ENCODE assay signal across 22 cellular contexts in the genomic region with DNA sequence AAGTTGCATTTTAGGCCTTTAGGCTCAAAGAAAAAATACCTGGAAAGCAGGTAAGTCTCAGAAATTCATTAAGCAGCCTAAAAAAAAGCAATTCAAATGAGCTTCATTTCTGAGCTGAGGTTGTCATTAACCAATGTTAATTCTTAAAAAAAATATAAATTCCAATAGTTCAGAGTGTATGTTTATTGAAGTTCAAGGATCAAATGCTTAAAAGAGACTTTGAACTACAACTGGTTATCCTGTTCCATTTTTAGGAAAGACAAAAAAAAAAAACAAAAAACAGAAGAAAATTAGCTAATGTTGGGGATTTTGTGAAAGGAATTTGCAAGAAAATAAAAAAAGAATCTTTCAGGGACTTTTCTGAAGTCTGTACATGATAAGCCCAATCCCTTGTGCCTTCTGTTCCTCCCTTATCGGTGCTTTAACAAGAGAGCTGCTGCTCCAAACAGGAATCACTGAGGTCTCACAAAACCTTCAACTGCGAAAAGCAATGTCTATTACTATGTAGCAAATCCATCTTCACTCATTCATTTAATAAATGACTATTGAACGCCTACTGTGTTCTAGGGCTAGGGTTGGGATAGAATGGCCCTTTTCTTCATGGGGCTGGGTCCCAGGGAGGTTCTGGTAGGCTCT.
"Had no signal": no experiment of that assay in that cellular context is flagged by ENCODE, and none has a peak within 500 bp of the region (broad histone marks: within the 10 kb centered on the region; RNA-seq: fewer than 3 reads in every experiment).

No MANE protein-coding gene starts in this region.

- H3K4me1 ChIP-seq: pancreas, psoas muscle, right atrium auricular region had no signal

- H3K27ac ChIP-seq: esophagus squamous epithelium, foreskin keratinocyte, pancreas, psoas muscle, right atrium auricular region, skin epidermis had no signal

- FAIRE-seq: kidney, pancreas had no signal

- H3K27me3 ChIP-seq: esophagus squamous epithelium, pancreas, right atrium auricular region had no signal

- H3K9me3 ChIP-seq: esophagus squamous epithelium, pancreas, psoas muscle, right atrium auricular region had no signal

- H3K4me3 ChIP-seq: esophagus squamous epithelium, pancreas, psoas muscle, right atrium auricular region, skin epidermis had no signal

- DNase-seq: activated CD4-positive, alpha-beta memory T cell treated with anti-CD3 and anti-CD28 coated beads for 36 hours; activated CD4-positive, alpha-beta T cell treated with anti-CD3 and anti-CD28 coated beads for 48 hours; activated naive CD4-positive, alpha-beta T cell treated with anti-CD3 and anti-CD28 coated beads for 36 hours; activated naive CD8-positive, alpha-beta T cell treated with anti-CD3 and anti-CD28 coated beads, Interleukin-2, amount 10 ng/mL, durations not matched to agents 7 days and 5 days; activated T-cell treated with anti-CD3 and anti-CD28 coated beads, Interleukin-2, amount 50 U/mL, for 48 hours; amygdala; cerebellar nuclear complex; cortex of kidney; esophagus squamous epithelium; foreskin keratinocyte; kidney; pancreas; psoas muscle; stimulated activated CD4-positive, alpha-beta T cell treated with anti-CD3 and anti-CD28 coated beads, Interleukin-2, amount 100 ng/mL, for 24 hours; stimulated activated naive CD8-positive, alpha-beta T cell treated with anti-CD3 and anti-CD28 coated beads, Interleukin-15, amount 100 ng/mL, for 72 hours; SW 1271; T-helper 17 cell; trophoblast cell had no signal

- H3K36me3 ChIP-seq: esophagus squamous epithelium, pancreas, right atrium auricular region had no signal

- ATAC-seq: foreskin keratinocyte; natural killer cell treated with Interleukin-12 subunit alpha and Interleukin-12 subunit beta and Interleukin-15 and Interleukin-18, amount 100 ng/mL, for 72 hours; psoas muscle; stimulated activated effector memory CD8-positive, alpha-beta T cell treated with anti-CD3 and anti-CD28 coated beads, Interleukin-12 subunit alpha, Interleukin-12 subunit beta, amount 100 ng/mL, for 72 hours; stimulated activated naive CD8-positive, alpha-beta T cell treated with anti-CD3 and anti-CD28 coated beads, Interleukin-15, amount 100 ng/mL, for 72 hours; T-helper 17 cell had no signal
